In the genomic region with DNA sequence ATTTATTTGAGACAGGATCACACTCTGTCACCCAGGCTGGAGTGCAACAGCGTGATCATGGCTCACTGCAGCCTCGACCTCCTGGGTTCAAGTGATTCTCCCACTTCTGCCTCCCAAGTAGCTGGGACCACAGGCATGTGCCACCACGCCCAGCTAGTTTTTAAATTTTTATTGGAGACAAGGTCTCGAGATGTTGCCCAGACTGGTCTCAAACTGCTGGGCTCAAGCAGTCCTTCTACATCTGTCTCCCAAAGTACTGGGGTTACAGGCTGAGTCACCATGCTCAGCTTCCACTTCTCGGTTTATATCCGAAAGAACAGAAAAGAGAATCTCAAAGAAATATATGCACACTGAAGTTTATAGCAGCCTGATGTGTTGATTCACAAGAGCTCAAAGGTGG, we compare ENCODE assay signal across 20 cellular contexts.
A peak's percentile ranks its signal among the peaks of the same experiment; 100 is the strongest.
DNase-seq lines count a peak whose midpoint lies in the region; ATAC-seq and TF ChIP-seq lines count a peak whose summit lies in the region.
"Had no signal": no experiment of that assay in that cellular context is flagged by ENCODE, and none has a peak within 500 bp of the region (broad histone marks: within the 10 kb centered on the region; RNA-seq: fewer than 3 reads in every experiment).

No MANE protein-coding gene starts in this region.

- peaks cover 7% of the 10 kb centered on the region for H3K36me3 Mint-ChIP-seq in MCF 10A (ENCODE audit: insufficient read depth, unreplicated experiment)
- H3K36me3 Mint-ChIP-seq in central memory CD8-positive, alpha-beta T cell (ENCODE audit: insufficient read depth): peaks cover 2% of the 10 kb centered on the region
- H3K36me3 Mint-ChIP-seq: T-cell had no signal

- H3K4me1 Mint-ChIP-seq in MCF 10A (ENCODE audit: insufficient read depth, unreplicated experiment): peaks cover 44% of the 10 kb centered on the region
- H3K4me1 Mint-ChIP-seq in central memory CD8-positive, alpha-beta T cell: peaks cover 42% of the 10 kb centered on the region

- TF ChIP-seq CTCF in breast epithelium (IDR thresholded peaks at IDR 0.05): no peak
- TF ChIP-seq CTCF in MCF 10A (IDR thresholded peaks at IDR 0.05; ENCODE audit: unreplicated experiment): no peak
- TF ChIP-seq CTCF in lung (IDR thresholded peaks at IDR 0.05; ENCODE audit: control extremely low read depth, extremely low read depth): no peak
- no peak for TF ChIP-seq CTCF in tibial nerve (IDR thresholded peaks at IDR 0.05)

- TF ChIP-seq POLR2A in breast epithelium (IDR thresholded peaks at IDR 0.05): no peak
- no peak for TF ChIP-seq POLR2A in tibial nerve (IDR thresholded peaks at IDR 0.05)

- H3K4me1 ChIP-seq in breast epithelium (peaks cover 9 to 19% of the 10 kb centered on the region in 2 donors), lung (ENCODE audit: control insufficient read depth in 2 of 2, insufficient read depth in 2 of 2, low read length in 2 of 2) (peaks cover 0 to 19% of the 10 kb centered on the region in 2 donors), tibial nerve (peaks cover 0 to 68% (median 34%) of the 10 kb centered on the region in 4 donors)

- peaks cover 9% of the 10 kb centered on the region for H3K9me3 Mint-ChIP-seq in MCF 10A (ENCODE audit: unreplicated experiment)
- H3K9me3 Mint-ChIP-seq in central memory CD8-positive, alpha-beta T cell: no peaks in the 10 kb centered on the region
- H3K9me3 Mint-ChIP-seq: T-cell had no signal

- BruUV-seq in MCF 10A (replicated peaks; lab: Mats Ljungman, UMichigan): no TSS peak

- H3K4me3 ChIP-seq in breast epithelium (no peak overlapping the region), lung (no peak overlapping the region), tibial nerve (no peak overlapping the region)

- H3K27ac ChIP-seq in breast epithelium (peak overlapping the region; percentile 87 to 94), lung (ENCODE audit: low read depth in 1 of 2, low read length in 1 of 2) (peak overlapping the region; percentile 47 to 94), tibial nerve (peak overlapping the region; percentile 58 to 96 (median 84))
- H3K27ac ChIP-seq: neutrophil had no signal

- DNase-seq in breast epithelium (ENCODE audit: low spot score in 2 of 2): no peak
- no peak for DNase-seq in MCF 10A (ENCODE audit: unreplicated experiment)
- DNase-seq in central memory CD8-positive, alpha-beta T cell (ENCODE audit: low spot score in 2 of 2): no peak
- DNase-seq in lung (ENCODE audit: low spot score): no peak
- no peak for DNase-seq in tibial nerve (ENCODE audit: low spot score in 2 of 2)
- no peak for DNase-seq in NCI-H510A (lab: John Stamatoyannopoulos, UW)
- DNase-seq in HUDEP-2 (lab: John Stamatoyannopoulos, UW; ENCODE audit: unreplicated experiment in 76 of 76): no peak
- DNase-seq: activated gamma-delta T cell; aorta; effector CD8-positive, alpha-beta T cell; EL; H7; NCI-H1436 treated with DMSO at 0.1 percent for 48 hours; NCI-H345; stimulated activated naive CD4-positive, alpha-beta T cell treated with Interleukin-2 at 50 U/mL for 16 hours had no signal

- H3K4me3 Mint-ChIP-seq in MCF 10A (ENCODE audit: unreplicated experiment): no peak overlapping the region
- peak overlapping the region; percentile 59 for H3K4me3 Mint-ChIP-seq in central memory CD8-positive, alpha-beta T cell
- H3K4me3 Mint-ChIP-seq: mesothelial cell of epicardium, WTC11 had no signal

- H3K36me3 ChIP-seq in breast epithelium: no peaks in the 10 kb centered on the region
- H3K36me3 ChIP-seq in lung (ENCODE audit: control insufficient read depth in 2 of 2, insufficient read depth in 2 of 2, low read length in 2 of 2): no peaks in the 10 kb centered on the region
- H3K36me3 ChIP-seq in tibial nerve: no peaks in the 10 kb centered on the region
- H3K36me3 ChIP-seq: neutrophil had no signal

- H3K9me3 ChIP-seq in breast epithelium (no peaks in the 10 kb centered on the region), lung (ENCODE audit: control insufficient read depth in 2 of 2, insufficient read depth in 1 of 2, low read length in 1 of 2) (peaks cover 0 to 5% of the 10 kb centered on the region in 2 donors), tibial nerve (peaks cover 0 to 5% (median 0%) of the 10 kb centered on the region in 4 donors)
- H3K9me3 ChIP-seq: neutrophil had no signal

- ATAC-seq in central memory CD8-positive, alpha-beta T cell (replicated peaks; ENCODE audit: extremely low read depth, poor library complexity, severe bottlenecking): no peak
- ATAC-seq in lung (ENCODE audit: insufficient read depth, low FRiP score) (no peak), HG02763 (IDR thresholded peaks at IDR 0.05; ENCODE audit: unreplicated experiment) (no peak)

- TF ChIP-seq EP300 in tibial nerve (IDR thresholded peaks at IDR 0.05): no peak

- no peaks in the 10 kb centered on the region for H3K27me3 Mint-ChIP-seq in MCF 10A (ENCODE audit: insufficient read depth, unreplicated experiment)
- peaks cover 31% of the 10 kb centered on the region for H3K27me3 Mint-ChIP-seq in central memory CD8-positive, alpha-beta T cell

- no peak overlapping the region for H3K27ac Mint-ChIP-seq in MCF 10A (ENCODE audit: low read depth, unreplicated experiment)
- no peak overlapping the region for H3K27ac Mint-ChIP-seq in central memory CD8-positive, alpha-beta T cell (ENCODE audit: low read depth)
- H3K27ac Mint-ChIP-seq: mesothelial cell of epicardium had no signal

- WGBS in lung, 2 donors: 63 to 72% methylated on average over 6 of the region's 6 CpGs
- 68 to 76% methylated on average over 6 of the region's 6 CpGs for WGBS in tibial nerve, 2 donors

- CTCF ChIA-PET in MCF 10A (lab: Yijun Ruan, JAX): interaction anchor here (0.7 to 3.6 kb wide), 6 partner anchors 8 to 256 kb away, joined by 3 to 36 read pairs (median 4); no protein-coding TSS in a partner anchor

- H3K27me3 ChIP-seq in breast epithelium (no peaks in the 10 kb centered on the region), lung (ENCODE audit: control insufficient read depth, insufficient read depth) (no peaks in the 10 kb centered on the region), tibial nerve (no peaks in the 10 kb centered on the region)

- intact Hi-C loops in breast epithelium (cut with DNase I; ENCODE audit: low total_unique reads): loop anchor here (10.0 kb wide), 1 partner anchor 71 kb away; no protein-coding TSS in a partner anchor
- intact Hi-C loops in MCF 10A (cut with micrococcal nuclease): no loop called here

- POLR2A ChIA-PET in MCF 10A (lab: Yijun Ruan, JAX): interaction anchor here (1.1 to 2.3 kb wide), 5 partner anchors 9 to 726 kb away, joined by 3 to 23 read pairs (median 10); no protein-coding TSS in a partner anchor
